Comparison of ENCODE assay signal across 1 cellular context in the genomic region with DNA sequence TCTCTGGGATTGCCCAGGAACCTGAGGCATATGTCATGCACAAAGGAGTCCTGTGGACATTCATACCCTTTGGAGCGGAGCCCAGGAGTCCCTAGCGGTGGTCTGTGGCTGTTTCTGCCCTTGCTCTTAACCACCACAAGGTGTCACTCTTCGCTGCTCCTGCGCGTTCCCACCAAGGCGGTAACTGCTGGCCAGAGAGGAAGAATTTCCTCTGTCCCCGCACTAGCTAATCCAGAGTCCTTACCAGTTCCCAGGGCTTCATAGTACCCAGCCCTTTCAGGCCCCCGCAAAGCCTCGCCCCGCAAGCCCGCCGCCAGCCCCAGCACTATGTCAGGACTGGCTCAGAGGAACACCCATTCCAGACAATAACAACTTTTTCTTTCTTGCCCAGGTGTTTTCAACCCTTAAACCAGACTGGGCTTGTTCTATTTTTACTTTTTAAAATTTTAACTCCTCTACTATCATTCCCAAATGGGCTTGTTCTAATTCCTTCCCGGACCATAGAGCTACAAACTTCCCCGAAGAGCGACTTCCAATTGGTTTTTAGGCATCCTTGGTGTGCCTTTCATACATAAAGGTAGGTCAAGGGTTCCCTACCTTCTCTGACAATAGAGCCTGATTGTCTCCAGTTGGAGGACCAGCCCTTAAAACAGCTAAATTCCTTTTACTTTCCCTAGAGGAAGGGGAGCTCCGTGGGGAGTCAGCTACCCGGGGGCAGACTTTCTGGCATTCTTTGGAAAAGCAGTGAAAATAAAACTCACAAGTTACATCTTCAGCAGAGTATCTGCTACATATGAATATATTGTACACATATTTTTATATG.
TF ChIP-seq lines count a peak whose summit lies in the region.

No MANE protein-coding gene starts in this region.

TF ChIP-seq in HepG2, 621 proteins besides CTCF, POLR2A, EP300 and RAD21 (continued from another document):
- TF ChIP-seq, protein P1, sequence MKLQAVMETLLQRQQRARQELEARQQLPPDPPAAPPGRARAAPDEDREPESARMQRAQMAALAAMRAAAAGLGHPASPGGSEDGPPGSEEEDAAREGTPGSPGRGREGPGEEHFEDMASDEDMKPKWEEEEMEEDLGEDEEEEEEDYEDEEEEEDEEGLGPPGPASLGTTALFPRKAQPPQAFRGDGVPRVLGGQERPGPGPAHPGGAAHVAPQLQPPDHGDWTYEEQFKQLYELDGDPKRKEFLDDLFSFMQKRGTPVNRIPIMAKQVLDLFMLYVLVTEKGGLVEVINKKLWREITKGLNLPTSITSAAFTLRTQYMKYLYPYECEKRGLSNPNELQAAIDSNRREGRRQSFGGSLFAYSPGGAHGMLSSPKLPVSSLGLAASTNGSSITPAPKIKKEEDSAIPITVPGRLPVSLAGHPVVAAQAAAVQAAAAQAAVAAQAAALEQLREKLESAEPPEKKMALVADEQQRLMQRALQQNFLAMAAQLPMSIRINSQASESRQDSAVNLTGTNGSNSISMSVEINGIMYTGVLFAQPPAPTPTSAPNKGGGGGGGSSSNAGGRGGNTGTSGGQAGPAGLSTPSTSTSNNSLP (IDR thresholded peaks at IDR 0.05; ENCODE audit: low read depth, low read length): 0 out of 2 replicates have a peak, but pooled peaks have one; percentile 27
- TF ChIP-seq GATAD2A (CRISPR knock-in tag; IDR thresholded peaks at IDR 0.05) (peak; percentile 41; the same call in 1 of the 2 replicates), ZBTB38 (CRISPR knock-in tag; IDR thresholded peaks at IDR 0.05) (0 out of 2 replicates have a peak, but pooled peaks have one; percentile 17), ZFP36 (IDR thresholded peaks at IDR 0.05; ENCODE audit: borderline replicate concordance, low read depth, low read length, partially characterized antibody) (peak; percentile 20), THAP11 (CRISPR knock-in tag; IDR thresholded peaks at IDR 0.05) (peak; percentile 62), ZNF644 (CRISPR knock-in tag; IDR thresholded peaks at IDR 0.05; ENCODE audit: low read depth) (0 out of 2 replicates have a peak, but pooled peaks have one; percentile 11), ISL2 (CRISPR knock-in tag; IDR thresholded peaks at IDR 0.05) (0 out of 2 replicates have a peak, but pooled peaks have one; percentile 25), FOXA3 (CRISPR knock-in tag; IDR thresholded peaks at IDR 0.05) (peak; percentile 49), ZNF772 (CRISPR knock-in tag; IDR thresholded peaks at IDR 0.05) (0 out of 2 replicates have a peak, but pooled peaks have one; percentile 53), MED1 (CRISPR knock-in tag; IDR thresholded peaks at IDR 0.05) (peak; percentile 29; the same call in 1 of the 2 replicates), ZFP41 (CRISPR knock-in tag; IDR thresholded peaks at IDR 0.05; ENCODE audit: borderline replicate concordance) (no peak)
- TF ChIP-seq, protein P2, sequence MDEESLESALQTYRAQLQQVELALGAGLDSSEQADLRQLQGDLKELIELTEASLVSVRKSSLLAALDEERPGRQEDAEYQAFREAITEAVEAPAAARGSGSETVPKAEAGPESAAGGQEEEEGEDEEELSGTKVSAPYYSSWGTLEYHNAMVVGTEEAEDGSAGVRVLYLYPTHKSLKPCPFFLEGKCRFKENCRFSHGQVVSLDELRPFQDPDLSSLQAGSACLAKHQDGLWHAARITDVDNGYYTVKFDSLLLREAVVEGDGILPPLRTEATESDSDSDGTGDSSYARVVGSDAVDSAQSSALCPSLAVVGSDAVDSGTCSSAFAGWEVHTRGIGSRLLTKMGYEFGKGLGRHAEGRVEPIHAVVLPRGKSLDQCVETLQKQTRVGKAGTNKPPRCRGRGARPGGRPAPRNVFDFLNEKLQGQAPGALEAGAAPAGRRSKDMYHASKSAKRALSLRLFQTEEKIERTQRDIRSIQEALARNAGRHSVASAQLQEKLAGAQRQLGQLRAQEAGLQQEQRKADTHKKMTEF (CRISPR knock-in tag; IDR thresholded peaks at IDR 0.05): no peak
- TF ChIP-seq, protein P3, sequence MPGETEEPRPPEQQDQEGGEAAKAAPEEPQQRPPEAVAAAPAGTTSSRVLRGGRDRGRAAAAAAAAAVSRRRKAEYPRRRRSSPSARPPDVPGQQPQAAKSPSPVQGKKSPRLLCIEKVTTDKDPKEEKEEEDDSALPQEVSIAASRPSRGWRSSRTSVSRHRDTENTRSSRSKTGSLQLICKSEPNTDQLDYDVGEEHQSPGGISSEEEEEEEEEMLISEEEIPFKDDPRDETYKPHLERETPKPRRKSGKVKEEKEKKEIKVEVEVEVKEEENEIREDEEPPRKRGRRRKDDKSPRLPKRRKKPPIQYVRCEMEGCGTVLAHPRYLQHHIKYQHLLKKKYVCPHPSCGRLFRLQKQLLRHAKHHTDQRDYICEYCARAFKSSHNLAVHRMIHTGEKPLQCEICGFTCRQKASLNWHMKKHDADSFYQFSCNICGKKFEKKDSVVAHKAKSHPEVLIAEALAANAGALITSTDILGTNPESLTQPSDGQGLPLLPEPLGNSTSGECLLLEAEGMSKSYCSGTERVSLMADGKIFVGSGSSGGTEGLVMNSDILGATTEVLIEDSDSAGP (CRISPR knock-in tag; IDR thresholded peaks at IDR 0.05; ENCODE audit: borderline replicate concordance): peak; percentile 27; the same call in 1 of the 2 replicates
- TF ChIP-seq, protein P4, sequence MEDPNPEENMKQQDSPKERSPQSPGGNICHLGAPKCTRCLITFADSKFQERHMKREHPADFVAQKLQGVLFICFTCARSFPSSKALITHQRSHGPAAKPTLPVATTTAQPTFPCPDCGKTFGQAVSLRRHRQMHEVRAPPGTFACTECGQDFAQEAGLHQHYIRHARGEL (CRISPR knock-in tag; IDR thresholded peaks at IDR 0.05): no peak
- TF ChIP-seq, protein P5, sequence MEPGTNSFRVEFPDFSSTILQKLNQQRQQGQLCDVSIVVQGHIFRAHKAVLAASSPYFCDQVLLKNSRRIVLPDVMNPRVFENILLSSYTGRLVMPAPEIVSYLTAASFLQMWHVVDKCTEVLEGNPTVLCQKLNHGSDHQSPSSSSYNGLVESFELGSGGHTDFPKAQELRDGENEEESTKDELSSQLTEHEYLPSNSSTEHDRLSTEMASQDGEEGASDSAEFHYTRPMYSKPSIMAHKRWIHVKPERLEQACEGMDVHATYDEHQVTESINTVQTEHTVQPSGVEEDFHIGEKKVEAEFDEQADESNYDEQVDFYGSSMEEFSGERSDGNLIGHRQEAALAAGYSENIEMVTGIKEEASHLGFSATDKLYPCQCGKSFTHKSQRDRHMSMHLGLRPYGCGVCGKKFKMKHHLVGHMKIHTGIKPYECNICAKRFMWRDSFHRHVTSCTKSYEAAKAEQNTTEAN (CRISPR knock-in tag; conservative IDR thresholded peaks at IDR 0.05): 0 out of 2 replicates have a peak, but pooled peaks have one; percentile 36
TF ChIP-seq in HepG2: peak in this region for 86.
